In genomic region chr18:11981633-11982366, GRCh38 we compare ENCODE assay signal across 1 cellular context.
A peak's percentile ranks its signal among the peaks of the same experiment; 100 is the strongest.
TF ChIP-seq lines count a peak whose summit lies in the region.

No MANE protein-coding gene starts in this region.

TF ChIP-seq in HepG2, 621 proteins besides CTCF, POLR2A, EP300 and RAD21 (continued from another document and continues in another):
- TF ChIP-seq HMGXB4 (CRISPR knock-in tag; IDR thresholded peaks at IDR 0.05; ENCODE audit: borderline replicate concordance in 1 of 2, low read depth in 1 of 2) (peak; percentile 3 to 54; a peak in 1 of 4 replicates), HNF1B (CRISPR knock-in tag; IDR thresholded peaks at IDR 0.05) (no peak), ZNF280B (CRISPR knock-in tag; IDR thresholded peaks at IDR 0.05; ENCODE audit: borderline replicate concordance) (no peak), PTBP1 (IDR thresholded peaks at IDR 0.05; ENCODE audit: low read depth, low read length, poor library complexity, severe bottlenecking) (no peak), ZNF709 (CRISPR knock-in tag; IDR thresholded peaks at IDR 0.05) (0 out of 2 replicates have a peak, but pooled peaks have one; percentile 61), PHF20 (CRISPR knock-in tag; IDR thresholded peaks at IDR 0.05) (0 out of 2 replicates have a peak, but pooled peaks have one; percentile 7), TCF7 (IDR thresholded peaks at IDR 0.05; ENCODE audit: low read depth) (peak; percentile 37; the same call in 1 of the 2 replicates), PRDM15 (CRISPR knock-in tag; IDR thresholded peaks at IDR 0.05) (no peak), HES4 (CRISPR knock-in tag; IDR thresholded peaks at IDR 0.05; ENCODE audit: borderline replicate concordance) (no peak), ZBTB3 (CRISPR knock-in tag; IDR thresholded peaks at IDR 0.05; ENCODE audit: borderline replicate concordance, low read depth) (no peak), AHR (CRISPR knock-in tag; IDR thresholded peaks at IDR 0.05) (no peak), ZNF18 (CRISPR knock-in tag; IDR thresholded peaks at IDR 0.05; ENCODE audit: insufficient replicate concordance) (no peak), MBNL3 (CRISPR knock-in tag; conservative IDR thresholded peaks at IDR 0.05) (no peak), RBFOX2 (IDR thresholded peaks at IDR 0.05; ENCODE audit: low read depth, low read length) (peak; percentile 91), CEBPG (CRISPR knock-in tag; IDR thresholded peaks at IDR 0.05) (0 out of 2 replicates have a peak, but pooled peaks have one; percentile 2), KAT8 (CRISPR knock-in tag; IDR thresholded peaks at IDR 0.05) (no peak), RARA (CRISPR knock-in tag; IDR thresholded peaks at IDR 0.05) (peak; percentile 54), HOXA3 (CRISPR knock-in tag; IDR thresholded peaks at IDR 0.05) (peak; percentile 33; the same call in 1 of the 2 replicates), NONO (IDR thresholded peaks at IDR 0.05) (no peak), NONO (CRISPR knock-in tag; conservative IDR thresholded peaks at IDR 0.05) (no peak), ZNF784 (CRISPR knock-in tag; IDR thresholded peaks at IDR 0.05; ENCODE audit: borderline replicate concordance) (0 out of 2 replicates have a peak, but pooled peaks have one; percentile 54), ZNF510 (CRISPR knock-in tag; IDR thresholded peaks at IDR 0.05; ENCODE audit: low read depth) (no peak), ZNF556 (CRISPR knock-in tag; IDR thresholded peaks at IDR 0.05; ENCODE audit: borderline replicate concordance) (no peak), ZNF343 (CRISPR knock-in tag; IDR thresholded peaks at IDR 0.05) (peak; percentile 17; the same call in 1 of the 2 replicates), HBP1 (CRISPR knock-in tag; IDR thresholded peaks at IDR 0.05; ENCODE audit: low read depth) (no peak), CENPBD1 (CRISPR knock-in tag; IDR thresholded peaks at IDR 0.05; ENCODE audit: borderline replicate concordance, low read depth) (no peak), KLF12 (CRISPR knock-in tag; IDR thresholded peaks at IDR 0.05; ENCODE audit: borderline replicate concordance) (0 out of 2 replicates have a peak, but pooled peaks have one; percentile 19), ARNTL (CRISPR knock-in tag; IDR thresholded peaks at IDR 0.05) (no peak), TOE1 (CRISPR knock-in tag; IDR thresholded peaks at IDR 0.05) (no peak), USF2 (IDR thresholded peaks at IDR 0.05; ENCODE audit: low read depth, low read length) (no peak), USF2 (CRISPR knock-in tag; IDR thresholded peaks at IDR 0.05; ENCODE audit: borderline replicate concordance) (no peak), RBAK (CRISPR knock-in tag; IDR thresholded peaks at IDR 0.05) (no peak), ZNF749 (CRISPR knock-in tag; IDR thresholded peaks at IDR 0.05; ENCODE audit: borderline replicate concordance) (no peak), SNAPC2 (CRISPR knock-in tag; IDR thresholded peaks at IDR 0.05) (no peak), TFE3 (CRISPR knock-in tag; IDR thresholded peaks at IDR 0.05) (no peak), NR3C1 (CRISPR knock-in tag; IDR thresholded peaks at IDR 0.05) (no peak), ZFP91 (CRISPR knock-in tag; IDR thresholded peaks at IDR 0.05; ENCODE audit: borderline replicate concordance) (no peak), SOX5 (CRISPR knock-in tag; IDR thresholded peaks at IDR 0.05; ENCODE audit: borderline replicate concordance) (no peak), ZNF17 (CRISPR knock-in tag; IDR thresholded peaks at IDR 0.05) (no peak), MIXL1 (CRISPR knock-in tag; IDR thresholded peaks at IDR 0.05) (no peak), ZNF484 (CRISPR knock-in tag; IDR thresholded peaks at IDR 0.05; ENCODE audit: borderline replicate concordance, low read depth) (no peak), DRAP1 (CRISPR knock-in tag; IDR thresholded peaks at IDR 0.05) (no peak)
